Comparison of ENCODE assay signal across 1 cellular context in genomic region chr3:64824281-64824980, GRCh38.
TF ChIP-seq lines count a peak whose summit lies in the region.

No MANE protein-coding gene starts in this region.

TF ChIP-seq in GM12878, 131 proteins besides CTCF, POLR2A, EP300 and RAD21:
- TF ChIP-seq BCL11A (IDR thresholded peaks at IDR 0.05; ENCODE audit: low read depth, low read length) (no peak), ASH2L (IDR thresholded peaks at IDR 0.05; ENCODE audit: borderline replicate concordance, low read depth) (no peak), IRF5 (IDR thresholded peaks at IDR 0.05; ENCODE audit: borderline replicate concordance) (no peak), SPI1 (IDR thresholded peaks at IDR 0.05; ENCODE audit: borderline replicate concordance, insufficient read depth, low read depth, low read length) (no peak), ETV6 (conservative IDR thresholded peaks at IDR 0.05 in 1 of 2, IDR thresholded peaks at IDR 0.05 in 1 of 2; ENCODE audit: borderline replicate concordance in 1 of 2, low read depth in 1 of 2) (no peak), ELK1 (IDR thresholded peaks at IDR 0.05; ENCODE audit: low read depth, low read length) (no peak), ZNF592 (IDR thresholded peaks at IDR 0.05) (no peak), MTA3 (IDR thresholded peaks at IDR 0.05; ENCODE audit: borderline replicate concordance, low read length) (no peak), RCOR1 (conservative IDR thresholded peaks at IDR 0.05; ENCODE audit: low read depth, low read length) (no peak), CREB1 (IDR thresholded peaks at IDR 0.05; ENCODE audit: low read depth) (no peak), MTA2 (IDR thresholded peaks at IDR 0.05; ENCODE audit: low read depth) (no peak), TCF7 (IDR thresholded peaks at IDR 0.05; ENCODE audit: borderline replicate concordance) (no peak), POLR2AphosphoS2 (IDR thresholded peaks at IDR 0.05; ENCODE audit: low read depth, low read length) (no peak), JUNB (IDR thresholded peaks at IDR 0.05) (peak; percentile 20; the same call in 1 of the 2 replicates), MEF2B (IDR thresholded peaks at IDR 0.05; ENCODE audit: partially characterized antibody, poor library complexity, severe bottlenecking) (no peak), RUNX3 (IDR thresholded peaks at IDR 0.05; ENCODE audit: low read length) (0 out of 2 replicates have a peak, but pooled peaks have one; percentile 11)
- TF ChIP-seq, protein P1, sequence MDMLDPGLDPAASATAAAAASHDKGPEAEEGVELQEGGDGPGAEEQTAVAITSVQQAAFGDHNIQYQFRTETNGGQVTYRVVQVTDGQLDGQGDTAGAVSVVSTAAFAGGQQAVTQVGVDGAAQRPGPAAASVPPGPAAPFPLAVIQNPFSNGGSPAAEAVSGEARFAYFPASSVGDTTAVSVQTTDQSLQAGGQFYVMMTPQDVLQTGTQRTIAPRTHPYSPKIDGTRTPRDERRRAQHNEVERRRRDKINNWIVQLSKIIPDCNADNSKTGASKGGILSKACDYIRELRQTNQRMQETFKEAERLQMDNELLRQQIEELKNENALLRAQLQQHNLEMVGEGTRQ (IDR thresholded peaks at IDR 0.05; ENCODE audit: borderline replicate concordance, low read depth, low read length) = no peak
- TF ChIP-seq, protein P2, sequence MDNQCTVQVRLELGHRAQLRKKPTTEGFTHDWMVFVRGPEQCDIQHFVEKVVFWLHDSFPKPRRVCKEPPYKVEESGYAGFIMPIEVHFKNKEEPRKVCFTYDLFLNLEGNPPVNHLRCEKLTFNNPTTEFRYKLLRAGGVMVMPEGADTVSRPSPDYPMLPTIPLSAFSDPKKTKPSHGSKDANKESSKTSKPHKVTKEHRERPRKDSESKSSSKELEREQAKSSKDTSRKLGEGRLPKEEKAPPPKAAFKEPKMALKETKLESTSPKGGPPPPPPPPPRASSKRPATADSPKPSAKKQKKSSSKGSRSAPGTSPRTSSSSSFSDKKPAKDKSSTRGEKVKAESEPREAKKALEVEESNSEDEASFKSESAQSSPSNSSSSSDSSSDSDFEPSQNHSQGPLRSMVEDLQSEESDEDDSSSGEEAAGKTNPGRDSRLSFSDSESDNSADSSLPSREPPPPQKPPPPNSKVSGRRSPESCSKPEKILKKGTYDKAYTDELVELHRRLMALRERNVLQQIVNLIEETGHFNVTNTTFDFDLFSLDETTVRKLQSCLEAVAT (IDR thresholded peaks at IDR 0.05) = no peak
